Comparison of ENCODE assay signal across 17 cellular contexts in genomic region chr2:54541995-54542394, GRCh38.
DNase-seq lines count a peak whose midpoint lies in the region; ATAC-seq, FAIRE-seq and TF ChIP-seq lines count a peak whose summit lies in the region.
"Had no signal": no experiment of that assay in that cellular context is flagged by ENCODE, and none has a peak within 500 bp of the region (broad histone marks: within the 10 kb centered on the region; RNA-seq: fewer than 3 reads in every experiment).

No MANE protein-coding gene starts in this region.

- H3K4me1 Mint-ChIP-seq in stimulated activated effector memory CD8-positive, alpha-beta T cell treated with anti-CD3 and anti-CD28 coated beads, Interleukin-12 subunit alpha, Interleukin-12 subunit beta, amount 100 ng/mL, for 72 hours = no peaks in the 10 kb centered on the region
- H3K4me1 Mint-ChIP-seq: CD8-positive, alpha-beta memory T cell had no signal

- no peaks in the 10 kb centered on the region for H3K9me3 ChIP-seq in left ventricle myocardium inferior (replicated peaks)
- H3K9me3 ChIP-seq: BLaER1 had no signal

- peak overlapping the region; percentile 33 for H3K27ac ChIP-seq in left ventricle myocardium inferior (replicated peaks)
- H3K27ac ChIP-seq: 22Rv1, BLaER1 had no signal

- ATAC-seq in left cardiac atrium (no peak), HG02798 (IDR thresholded peaks at IDR 0.05; ENCODE audit: poor library complexity, unreplicated experiment) (peak; percentile 35), HG03571 (IDR thresholded peaks at IDR 0.05; ENCODE audit: unreplicated experiment) (no peak), HG03565 (IDR thresholded peaks at IDR 0.05; ENCODE audit: unreplicated experiment) (no peak)
- ATAC-seq in stimulated activated effector memory CD8-positive, alpha-beta T cell treated with anti-CD3 and anti-CD28 coated beads, Interleukin-12 subunit alpha, Interleukin-12 subunit beta, amount 100 ng/mL, for 72 hours = no peak
- ATAC-seq: GM23338, HepG2 had no signal

- no peaks in the 10 kb centered on the region for H3K9me3 Mint-ChIP-seq in stimulated activated effector memory CD8-positive, alpha-beta T cell treated with anti-CD3 and anti-CD28 coated beads, Interleukin-12 subunit alpha, Interleukin-12 subunit beta, amount 100 ng/mL, for 72 hours
- H3K9me3 Mint-ChIP-seq: CD8-positive, alpha-beta memory T cell; GM23338; H9 had no signal

- TF ChIP-seq CTCF in left ventricle myocardium inferior (IDR thresholded peaks at IDR 0.05; ENCODE audit: borderline replicate concordance) = no peak

- no peak overlapping the region for H3K4me3 Mint-ChIP-seq in stimulated activated effector memory CD8-positive, alpha-beta T cell treated with anti-CD3 and anti-CD28 coated beads, Interleukin-12 subunit alpha, Interleukin-12 subunit beta, amount 100 ng/mL, for 72 hours
- H3K4me3 Mint-ChIP-seq: CD8-positive, alpha-beta memory T cell; GM23338; H9 had no signal

- peaks cover 94% of the 10 kb centered on the region for H3K4me1 ChIP-seq in left ventricle myocardium inferior

- DNase-seq in left ventricle myocardium inferior (no peak), left cardiac atrium (no peak), NCI-H82 (lab: John Stamatoyannopoulos, UW) (no peak), urothelium cell line (ENCODE audit: low spot score) (no peak)
- no peak for DNase-seq in stimulated activated effector memory CD8-positive, alpha-beta T cell treated with anti-CD3 and anti-CD28 coated beads, Interleukin-12 subunit alpha, Interleukin-12 subunit beta, amount 100 ng/mL, for 72 hours (ENCODE audit: low spot score in 2 of 2)
- DNase-seq: AML-193; CD8-positive, alpha-beta memory T cell; DMS 273 treated with DMSO at 0.1 percent for 48 hours; H9 had no signal

- intact Hi-C loops in left ventricle myocardium inferior (cut with micrococcal nuclease) = no loop called here
- intact Hi-C loops in left cardiac atrium (cut with DNase I) = no loop called here

- no peak for FAIRE-seq in urothelium cell line (lab: Jason Lieb, UNC)
- FAIRE-seq: HepG2, HTR-8/SVneo had no signal

- no peak overlapping the region for H3K4me3 ChIP-seq in left ventricle myocardium inferior
- H3K4me3 ChIP-seq: BLaER1, GM23338 had no signal

- peaks cover 6% of the 10 kb centered on the region for H3K36me3 ChIP-seq in left ventricle myocardium inferior
- H3K36me3 ChIP-seq: BLaER1 had no signal

- H3K27ac Mint-ChIP-seq in stimulated activated effector memory CD8-positive, alpha-beta T cell treated with anti-CD3 and anti-CD28 coated beads, Interleukin-12 subunit alpha, Interleukin-12 subunit beta, amount 100 ng/mL, for 72 hours = peak overlapping the region; percentile 38
- H3K27ac Mint-ChIP-seq: CD8-positive, alpha-beta memory T cell had no signal

- no peaks in the 10 kb centered on the region for H3K27me3 ChIP-seq in left ventricle myocardium inferior (ENCODE audit: low read depth)
- H3K27me3 ChIP-seq: BLaER1 had no signal

- no peaks in the 10 kb centered on the region for H3K36me3 Mint-ChIP-seq in stimulated activated effector memory CD8-positive, alpha-beta T cell treated with anti-CD3 and anti-CD28 coated beads, Interleukin-12 subunit alpha, Interleukin-12 subunit beta, amount 100 ng/mL, for 72 hours
- H3K36me3 Mint-ChIP-seq: CD8-positive, alpha-beta memory T cell had no signal
